Comparison of ENCODE assay signal across 1 cellular context in the genomic region with DNA sequence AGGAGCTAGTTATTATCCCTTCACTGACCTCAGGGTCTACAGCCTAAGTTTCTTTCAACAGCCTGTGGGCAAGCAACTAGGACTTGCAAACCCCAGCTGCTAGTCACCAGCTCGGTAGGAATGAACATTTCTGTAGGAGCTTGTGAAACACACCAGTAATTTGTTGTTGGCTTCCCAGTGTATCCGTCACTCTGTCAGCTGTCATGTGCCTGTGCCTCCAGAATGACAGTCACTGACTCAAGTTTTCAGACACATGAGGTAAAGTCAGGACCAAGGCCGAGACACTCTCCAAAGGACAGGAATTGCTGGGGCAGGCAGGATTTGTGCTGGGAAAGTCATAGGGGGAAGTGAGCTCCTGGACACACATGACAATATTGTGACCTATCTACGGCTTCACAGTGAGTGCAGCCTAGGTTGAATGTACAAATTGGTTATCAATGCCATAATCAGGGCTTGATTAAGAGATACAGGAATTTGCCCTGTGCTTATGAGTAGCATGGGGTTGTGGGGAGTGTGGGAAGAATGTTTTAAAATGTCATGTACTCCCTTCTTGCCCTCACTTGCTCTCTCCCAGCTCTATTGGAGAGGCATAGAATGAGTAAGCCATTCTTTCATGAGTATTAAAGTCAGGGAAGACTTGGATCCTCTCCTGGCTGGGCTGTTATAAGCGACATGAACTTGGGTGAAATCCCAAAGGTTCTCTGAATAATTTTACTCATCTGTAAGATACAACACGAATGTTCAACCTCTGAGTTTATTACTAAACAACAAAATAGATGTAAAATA.
TF ChIP-seq lines count a peak whose summit lies in the region.

No MANE protein-coding gene starts in this region.

TF ChIP-seq in HEK293, 187 proteins besides CTCF, POLR2A, EP300 and RAD21:
- TF ChIP-seq ZNF239 (tag by site-specific recombination; IDR thresholded peaks at IDR 0.05): no peak
- no peak for TF ChIP-seq ZNF175 (tag by site-specific recombination; IDR thresholded peaks at IDR 0.05)
- no peak for TF ChIP-seq ZNF335 (tag by site-specific recombination; conservative IDR thresholded peaks at IDR 0.05)
- no peak for TF ChIP-seq ZNF48 (tag by site-specific recombination; IDR thresholded peaks at IDR 0.05)
- no peak for TF ChIP-seq ZFP37 (tag by site-specific recombination; IDR thresholded peaks at IDR 0.05)
- no peak for TF ChIP-seq KLF8 (tag by site-specific recombination; IDR thresholded peaks at IDR 0.05)
- no peak for TF ChIP-seq ZNF157 (tag by site-specific recombination; IDR thresholded peaks at IDR 0.05)
- no peak for TF ChIP-seq ZBTB10 (tag by site-specific recombination; IDR thresholded peaks at IDR 0.05)
- no peak for TF ChIP-seq ZNF211 (tag by site-specific recombination; IDR thresholded peaks at IDR 0.05; ENCODE audit: low read depth)
- TF ChIP-seq ZNF266 (tag by site-specific recombination; IDR thresholded peaks at IDR 0.05; ENCODE audit: low read depth): no peak
- TF ChIP-seq, protein P1, sequence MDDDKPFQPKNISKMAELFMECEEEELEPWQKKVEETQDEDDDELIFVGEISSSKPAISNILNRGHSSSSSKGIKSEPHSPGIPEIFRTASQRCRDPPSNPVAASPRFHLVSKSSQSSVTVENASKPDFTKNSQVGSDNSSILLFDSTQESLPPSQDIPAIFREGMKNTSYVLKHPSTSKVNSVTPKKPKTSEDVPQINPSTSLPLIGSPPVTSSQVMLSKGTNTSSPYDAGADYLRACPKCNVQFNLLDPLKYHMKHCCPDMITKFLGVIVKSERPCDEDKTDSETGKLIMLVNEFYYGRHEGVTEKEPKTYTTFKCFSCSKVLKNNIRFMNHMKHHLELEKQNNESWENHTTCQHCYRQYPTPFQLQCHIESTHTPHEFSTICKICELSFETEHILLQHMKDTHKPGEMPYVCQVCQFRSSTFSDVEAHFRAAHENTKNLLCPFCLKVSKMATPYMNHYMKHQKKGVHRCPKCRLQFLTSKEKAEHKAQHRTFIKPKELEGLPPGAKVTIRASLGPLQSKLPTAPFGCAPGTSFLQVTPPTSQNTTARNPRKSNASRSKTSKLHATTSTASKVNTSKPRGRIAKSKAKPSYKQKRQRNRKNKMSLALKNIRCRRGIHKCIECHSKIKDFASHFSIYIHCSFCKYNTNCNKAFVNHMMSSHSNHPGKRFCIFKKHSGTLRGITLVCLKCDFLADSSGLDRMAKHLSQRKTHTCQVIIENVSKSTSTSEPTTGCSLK (tag by site-specific recombination; IDR thresholded peaks at IDR 0.05): no peak
- no peak for TF ChIP-seq ZBTB48 (tag by site-specific recombination; IDR thresholded peaks at IDR 0.05)
- TF ChIP-seq ZNF114 (tag by site-specific recombination; IDR thresholded peaks at IDR 0.05): no peak
- TF ChIP-seq ZNF16 (tag by site-specific recombination; IDR thresholded peaks at IDR 0.05; ENCODE audit: low read depth): no peak
- no peak for TF ChIP-seq ZNF140 (tag by site-specific recombination; IDR thresholded peaks at IDR 0.05)
- no peak for TF ChIP-seq MEIS1 (CRISPR knock-in tag; IDR thresholded peaks at IDR 0.05; ENCODE audit: borderline replicate concordance)
- no peak for TF ChIP-seq ATF2 (tag by site-specific recombination; IDR thresholded peaks at IDR 0.05; ENCODE audit: low read depth)
- no peak for TF ChIP-seq ZNF785 (tag by site-specific recombination; IDR thresholded peaks at IDR 0.05)
- TF ChIP-seq ZNF10 (tag by site-specific recombination; IDR thresholded peaks at IDR 0.05): no peak
- TF ChIP-seq ZNF548 (tag by site-specific recombination; IDR thresholded peaks at IDR 0.05): no peak
